10 cellular contexts compared by ENCODE assay signal in genomic region chr1:42847721-42848470, GRCh38. TPM values are rescaled to one million over a fixed set of nuclear protein-coding genes. Genes with fewer than 3 reads are reported as not detected.
A peak's percentile ranks its signal among the peaks of the same experiment; 100 is the strongest.
DNase-seq lines count a peak whose midpoint lies in the region; ATAC-seq, FAIRE-seq and TF ChIP-seq lines count a peak whose summit lies in the region.
"Had no signal": no experiment of that assay in that cellular context is flagged by ENCODE, and none has a peak within 500 bp of the region (broad histone marks: within the 10 kb centered on the region; RNA-seq: fewer than 3 reads in every experiment).

No MANE protein-coding gene starts in this region.

- TF ChIP-seq RAD21 in K562 (CRISPR knock-in tag; conservative IDR thresholded peaks at IDR 0.05 in 1 of 2, IDR thresholded peaks at IDR 0.05 in 1 of 2) (no peak), neural cell (conservative IDR thresholded peaks at IDR 0.05) (no peak)

- FAIRE-seq in K562 (lab: Jason Lieb, UNC), result no peak

- H3F3A ChIP-seq in DOHH2 (ENCODE audit: control insufficient read depth, insufficient read depth) (peaks cover 6% of the 10 kb centered on the region; the same call in 1 of the 2 replicates), neural cell (ENCODE audit: insufficient read depth, low read length, poor library complexity, severe bottlenecking) (no peaks in the 10 kb centered on the region)

- no peak for TF ChIP-seq POLR2A in K562 (conservative IDR thresholded peaks at IDR 0.05)

- TF ChIP-seq CTCF in DOHH2 (IDR thresholded peaks at IDR 0.05; ENCODE audit: low read depth, low read length, poor library complexity, severe bottlenecking) (no peak), K562 (IDR thresholded peaks at IDR 0.05 in 2 of 3, conservative IDR thresholded peaks at IDR 0.05 in 1 of 3; ENCODE audit: insufficient read depth in 2 of 3, low read depth in 1 of 3, low read length in 3 of 3) (no peak), neural cell (IDR thresholded peaks at IDR 0.05; ENCODE audit: poor library complexity, severe bottlenecking) (no peak)

- 0 out of 2 replicates have a peak overlapping the region, but pooled peaks have one; percentile 12 for H3K27ac ChIP-seq in DOHH2 (ENCODE audit: low read depth, low read length)
- no peak overlapping the region for H3K27ac ChIP-seq in K562 (ENCODE audit: extremely low read depth, low read depth, low read length)
- H3K27ac ChIP-seq in neural cell (ENCODE audit: low read length), result no peak overlapping the region

- H3K27me3 ChIP-seq in DOHH2 (ENCODE audit: control insufficient read depth, low read length), result no peaks in the 10 kb centered on the region
- H3K27me3 ChIP-seq in MG63, result no peaks in the 10 kb centered on the region
- no peaks in the 10 kb centered on the region for H3K27me3 ChIP-seq in K562 (ENCODE audit: control insufficient read depth in 2 of 2, insufficient read depth in 2 of 2, low read length in 2 of 2)
- H3K27me3 ChIP-seq in neural cell (ENCODE audit: insufficient read depth, low read depth, low read length), result no peaks in the 10 kb centered on the region

- no peak for ATAC-seq in K562
- ATAC-seq in GM21423 (IDR thresholded peaks at IDR 0.05; ENCODE audit: unreplicated experiment), result no peak
- ATAC-seq in sciatic nerve, result no peak

- peaks cover 49% of the 10 kb centered on the region for H3K36me3 ChIP-seq in DOHH2 (ENCODE audit: control insufficient read depth, low read length)
- H3K36me3 ChIP-seq in MG63, result peaks cover 42% of the 10 kb centered on the region
- peaks cover 54% of the 10 kb centered on the region for H3K36me3 ChIP-seq in K562 (ENCODE audit: control insufficient read depth, insufficient read depth, low read length)
- peaks cover 5% of the 10 kb centered on the region for H3K36me3 ChIP-seq in neural cell (ENCODE audit: insufficient read depth, low read length)

- peaks cover 50% of the 10 kb centered on the region for H3K4me1 ChIP-seq in DOHH2 (ENCODE audit: control insufficient read depth, low read length)
- H3K4me1 ChIP-seq in K562 (replicated peaks in 1 of 2; ENCODE audit: control insufficient read depth in 2 of 2, insufficient read depth in 2 of 2, low read length in 2 of 2), result peaks cover 18 to 32% of the 10 kb centered on the region in 2 experiments

- CTCF ChIA-PET in K562 (lab: Yijun Ruan, JAX; ENCODE audit: low intra/inter-chr PET ratio), result no interaction called here

- H3K9me3 ChIP-seq in DOHH2 (ENCODE audit: control insufficient read depth, insufficient read depth, low read length), result no peaks in the 10 kb centered on the region; the same call in 1 of the 2 replicates
- peaks cover 5% of the 10 kb centered on the region; the same call in 1 of the 2 replicates for H3K9me3 ChIP-seq in MG63
- H3K9me3 ChIP-seq in K562 (replicated peaks; ENCODE audit: control insufficient read depth, insufficient read depth, low read depth, low read length), result no peaks in the 10 kb centered on the region
- no peaks in the 10 kb centered on the region for H3K9me3 ChIP-seq in neural cell (ENCODE audit: low read length)

- in situ Hi-C loops in K562 (cut with MboI), result no loop called here

- H3K9ac ChIP-seq in K562 (ENCODE audit: insufficient read depth in 1 of 2, low read depth in 2 of 2, low read length in 2 of 2) (peak overlapping the region in 1 of 2 experiments; percentile 86; a peak in 1 of 4 replicates), neural cell (ENCODE audit: low read length) (no peak overlapping the region)

- H3K4me2 ChIP-seq in DOHH2 (ENCODE audit: low read length), result peak overlapping the region; percentile 84
- peak overlapping the region; percentile 96 for H3K4me2 ChIP-seq in K562 (ENCODE audit: insufficient read depth, low read length)
- H3K4me2 ChIP-seq in neural cell (ENCODE audit: low read length), result peak overlapping the region; percentile 86

- no peaks in the 10 kb centered on the region for H4K20me1 ChIP-seq in DOHH2 (ENCODE audit: control insufficient read depth, insufficient read depth, low read depth, low read length)
- no peaks in the 10 kb centered on the region for H4K20me1 ChIP-seq in K562 (replicated peaks; ENCODE audit: control insufficient read depth, insufficient read depth, low read length)
- H4K20me1 ChIP-seq in neural cell (ENCODE audit: insufficient read depth), result no peaks in the 10 kb centered on the region

- POLR2A ChIA-PET in K562 (lab: Yijun Ruan, JAX), result interaction anchor here (0.6 to 6.4 kb wide), 9 partner anchors 10 to 1784 kb away, joined by 3 to 94 read pairs (median 5); partner anchors contain the start of genes ELOVL1, ERMAP and SVBP

- H3K9me2 ChIP-seq in DOHH2 (replicated peaks; ENCODE audit: control insufficient read depth, low read length) (no peaks in the 10 kb centered on the region), neural cell (ENCODE audit: insufficient read depth, low read length) (no peaks in the 10 kb centered on the region)

- H3K4me3 ChIP-seq in DOHH2 (ENCODE audit: low read length) (peak overlapping the region; percentile 95), MG63 (peak overlapping the region; percentile 86), K562 (peak overlapping the region; percentile 70; the same call in 1 of the 2 replicates), neural cell (ENCODE audit: low read length) (peak overlapping the region; percentile 77)

- intact Hi-C loops in K562 (cut with micrococcal nuclease), result loop anchor here (2.0 to 5.0 kb wide), 2 partner anchors 23 to 81 kb away; partner anchors contain the start of genes C1orf50 and P3H1
- intact Hi-C loops in sciatic nerve (cut with DNase I), result no loop called here

- 31% methylated on average over 6 of the region's 6 CpGs for WGBS in K562 (ENCODE audit: insufficient coverage, low coverage, missing lambda C conversion rate)

- DNase-seq in MG63 (no peak), K562 (ENCODE audit: extremely low read depth in 1 of 4, low spot score in 3 of 4) (peak in 1 of 4 experiments; percentile 43), AML-193 (lab: John Stamatoyannopoulos, UW) (no peak), NCI-H1930 (lab: John Stamatoyannopoulos, UW) (no peak), sciatic nerve (ENCODE audit: low spot score) (no peak)
- DNase-seq: H7, SIG-M5 had no signal

- H3K9me1 ChIP-seq in K562 (ENCODE audit: control insufficient read depth, insufficient read depth, low read length), result no peaks in the 10 kb centered on the region

- H3K79me2 ChIP-seq in DOHH2 (ENCODE audit: control insufficient read depth, low read length) (peaks cover 27% of the 10 kb centered on the region), K562 (ENCODE audit: control insufficient read depth, insufficient read depth, low read length) (peaks cover 34% of the 10 kb centered on the region), neural cell (replicated peaks; ENCODE audit: insufficient read depth, low read length) (peaks cover 16% of the 10 kb centered on the region)

- TF ChIP-seq EP300 in K562 (IDR thresholded peaks at IDR 0.05; ENCODE audit: low read length), result no peak
- no peak for TF ChIP-seq EP300 in neural cell (conservative IDR thresholded peaks at IDR 0.05; ENCODE audit: poor library complexity, severe bottlenecking)

- BruUV-seq in K562 (replicated peaks; lab: Mats Ljungman, UMichigan), result TSS peak; percentile 31

- no peak overlapping the region for H2AFZ ChIP-seq in K562 (ENCODE audit: low read depth, low read length)
- no peak overlapping the region for H2AFZ ChIP-seq in neural cell (ENCODE audit: low read depth, low read length)

RNA-seq across cellular contexts. Expression of gene ZNF691, which starts 1.5 kb away (rescaled TPM):
- 6.9 and 10.3 TPM in 2 replicates for total RNA-seq in MG63 (2014; rRNA removed; shearing (Covaris generic); ENCODE audit: low replicate concordance)
- 18.1 and 22.3 TPM in 2 replicates for total RNA-seq in K562 (2011; cell fraction: chromatin; rRNA removed; ENCODE audit: low replicate concordance)
- total RNA-seq in K562 (2011; cell fraction: nucleolus; rRNA removed), result 12.2 and 16.0 TPM in 2 replicates
- 13.1 and 18.3 TPM in 2 replicates for total RNA-seq in K562 (2011; cell fraction: nucleoplasm; rRNA removed)
- total RNA-seq in K562 (2014; rRNA removed), result 14.8 and 17.4 TPM in 2 replicates
- total RNA-seq in K562 (2014; rRNA removed; fragmentation: Illumina TruSeq; extraction: Trizol), result 10.8 and 11.8 TPM in 2 replicates
- 9.2 and 10.7 TPM in 2 replicates for total RNA-seq in K562 (2015; rRNA removed; fragmentation: Illumina TruSeq; extraction: Trizol)
- 11.7 and 15.2 TPM in 2 replicates for total RNA-seq in K562 (2021)
- 11.6 and 11.9 TPM in 2 replicates for polyA plus RNA-seq in K562 (2011; rRNA removed)
- polyA plus RNA-seq in K562 (2011; cell fraction: cytosol; rRNA removed), result 11.9 and 13.0 TPM in 2 replicates
- polyA plus RNA-seq in K562 (2011; cell fraction: nucleus; rRNA removed), result 30.8 and 50.7 TPM in 2 replicates
- polyA plus RNA-seq in K562 (2012), result 12.4 and 15.2 TPM in 2 replicates
- polyA plus RNA-seq in K562 (2014; fragmentation: Illumina TruSeq; extraction: Trizol), result 19.0 and 21.6 TPM in 2 replicates
- 10 to 100 TPM; 20.0 to 30.4 TPM for polyA plus RNA-seq in K562 (2014; fragmentation: Nextera tagmentation; extraction: Ambion mirVana)
- polyA plus RNA-seq in K562 (2014; rRNA removed), result 10.7 and 14.0 TPM in 2 replicates
- polyA minus RNA-seq in K562 (2011; rRNA and poly(A)+ RNA removed), result 6.7 and 7.1 TPM in 2 replicates
- 2.5 and 3.7 TPM in 2 replicates for polyA minus RNA-seq in K562 (2011; cell fraction: cytosol; rRNA and poly(A)+ RNA removed)
- 11.0 and 16.6 TPM in 2 replicates for polyA minus RNA-seq in K562 (2011; cell fraction: nucleus; rRNA and poly(A)+ RNA removed)
- 14.9 and 16.2 TPM in 2 replicates for polyA plus RNA-seq in neural cell
- polyA minus RNA-seq in neural cell, result 19.5 and 20.3 TPM in 2 replicates
- total RNA-seq in sciatic nerve, result 9.7 TPM

RNA-seq across cellular contexts. Expression of gene SVBP, which starts 30.7 kb away (rescaled TPM):
- 9.0 and 31.1 TPM in 2 replicates for total RNA-seq in MG63 (2014; rRNA removed; shearing (Covaris generic); ENCODE audit: low replicate concordance)
- total RNA-seq in K562 (2011; cell fraction: chromatin; rRNA removed; ENCODE audit: low replicate concordance), result 6.8 and 15.4 TPM in 2 replicates
- total RNA-seq in K562 (2011; cell fraction: nucleolus; rRNA removed), result 7.5 and 9.5 TPM in 2 replicates
- 9.6 and 14.4 TPM in 2 replicates for total RNA-seq in K562 (2011; cell fraction: nucleoplasm; rRNA removed)
- total RNA-seq in K562 (2014; rRNA removed) (32.6 and 44.7 TPM in 2 replicates), K562 (2014; rRNA removed; fragmentation: Illumina TruSeq; extraction: Trizol) (46.5 and 48.3 TPM in 2 replicates), K562 (2015; rRNA removed; fragmentation: Illumina TruSeq; extraction: Trizol) (41.1 and 44.5 TPM in 2 replicates), K562 (2021) (31.7 and 36.0 TPM in 2 replicates), sciatic nerve (36.6 TPM)
- polyA plus RNA-seq in K562 (2011; rRNA removed) (42.8 and 49.4 TPM in 2 replicates), K562 (2014; fragmentation: Illumina TruSeq; extraction: Trizol) (49.7 and 53.2 TPM in 2 replicates), K562 (2014; fragmentation: Nextera tagmentation; extraction: Ambion mirVana) (10 to 100 TPM; 37.9 TPM), K562 (2014; rRNA removed) (32.6 and 40.0 TPM in 2 replicates), neural cell (210 and 231 TPM in 2 replicates)
- polyA plus RNA-seq in K562 (2011; cell fraction: cytosol; rRNA removed), result 12.9 and 26.0 TPM in 2 replicates
- 7.9 and 14.9 TPM in 2 replicates for polyA plus RNA-seq in K562 (2011; cell fraction: nucleus; rRNA removed)
- 43.0 and 46.8 TPM in 2 replicates for polyA plus RNA-seq in K562 (2012)
- polyA minus RNA-seq in K562 (2011; rRNA and poly(A)+ RNA removed), result 19.4 and 19.7 TPM in 2 replicates
- 3.7 and 6.6 TPM in 2 replicates for polyA minus RNA-seq in K562 (2011; cell fraction: cytosol; rRNA and poly(A)+ RNA removed)
- polyA minus RNA-seq in K562 (2011; cell fraction: nucleus; rRNA and poly(A)+ RNA removed), result 2.6 and 5.1 TPM in 2 replicates
- polyA minus RNA-seq in neural cell, result 96.7 and 97.8 TPM in 2 replicates

RNA-seq across cellular contexts. Expression of gene ERMAP, which starts 31.0 kb away (rescaled TPM):
- 10.3 and 15.3 TPM in 2 replicates for total RNA-seq in MG63 (2014; rRNA removed; shearing (Covaris generic); ENCODE audit: low replicate concordance)
- 68.5 and 80.5 TPM in 2 replicates for total RNA-seq in K562 (2011; cell fraction: chromatin; rRNA removed; ENCODE audit: low replicate concordance)
- total RNA-seq in K562 (2011; cell fraction: nucleolus; rRNA removed), result 66.4 and 81.6 TPM in 2 replicates
- 80.8 and 97.2 TPM in 2 replicates for total RNA-seq in K562 (2011; cell fraction: nucleoplasm; rRNA removed)
- 15.7 and 18.2 TPM in 2 replicates for total RNA-seq in K562 (2014; rRNA removed)
- 23.7 and 25.0 TPM in 2 replicates for total RNA-seq in K562 (2014; rRNA removed; fragmentation: Illumina TruSeq; extraction: Trizol)
- 22.2 and 23.7 TPM in 2 replicates for total RNA-seq in K562 (2015; rRNA removed; fragmentation: Illumina TruSeq; extraction: Trizol)
- total RNA-seq in K562 (2021), result 20.5 and 22.5 TPM in 2 replicates
- polyA plus RNA-seq in K562 (2011; rRNA removed), result 15.3 and 24.9 TPM in 2 replicates
- polyA plus RNA-seq in K562 (2011; cell fraction: cytosol; rRNA removed), result 13.2 and 16.1 TPM in 2 replicates
- 28.4 and 45.9 TPM in 2 replicates for polyA plus RNA-seq in K562 (2011; cell fraction: nucleus; rRNA removed)
- polyA plus RNA-seq in K562 (2012), result 15.9 and 21.3 TPM in 2 replicates
- 25.3 and 31.4 TPM in 2 replicates for polyA plus RNA-seq in K562 (2014; fragmentation: Illumina TruSeq; extraction: Trizol)
- 10 to 100 TPM in 1 of 2 experiments, 1 to 10 TPM in 1; 8.0 to 12.9 TPM for polyA plus RNA-seq in K562 (2014; fragmentation: Nextera tagmentation; extraction: Ambion mirVana)
- polyA plus RNA-seq in K562 (2014; rRNA removed), result 16.6 and 20.3 TPM in 2 replicates
- 21.4 and 35.1 TPM in 2 replicates for polyA minus RNA-seq in K562 (2011; rRNA and poly(A)+ RNA removed)
- 14.4 and 16.4 TPM in 2 replicates for polyA minus RNA-seq in K562 (2011; cell fraction: cytosol; rRNA and poly(A)+ RNA removed)
- polyA minus RNA-seq in K562 (2011; cell fraction: nucleus; rRNA and poly(A)+ RNA removed), result 24.0 and 28.0 TPM in 2 replicates
- 10.2 and 10.6 TPM in 2 replicates for polyA plus RNA-seq in neural cell
- 10.7 and 12.4 TPM in 2 replicates for polyA minus RNA-seq in neural cell
- total RNA-seq in sciatic nerve, result 11.2 TPM
